In genomic region chr7:139870406-139870805, GRCh38 we compare ENCODE assay signal across 18 cellular contexts. TPM values are rescaled to one million over a fixed set of nuclear protein-coding genes. Genes with fewer than 3 reads are reported as not detected.
DNase-seq lines count a peak whose midpoint lies in the region; ATAC-seq, FAIRE-seq and TF ChIP-seq lines count a peak whose summit lies in the region.
"Had no signal": no experiment of that assay in that cellular context is flagged by ENCODE, and none has a peak within 500 bp of the region (broad histone marks: within the 10 kb centered on the region; RNA-seq: fewer than 3 reads in every experiment).

No MANE protein-coding gene starts in this region.

- POLR2A ChIA-PET in activated CD4-positive, alpha-beta T cell treated with anti-CD3 and anti-CD28 coated beads for 36 hours (lab: Charles Lee), result no interaction called here

- H3K9me3 Mint-ChIP-seq in activated CD4-positive, alpha-beta T cell treated with anti-CD3 and anti-CD28 coated beads for 36 hours (ENCODE audit: low read depth), result no peaks in the 10 kb centered on the region
- H3K9me3 Mint-ChIP-seq: CD8-positive, alpha-beta T cell; GM23338 had no signal

- H3K27me3 Mint-ChIP-seq in activated CD4-positive, alpha-beta T cell treated with anti-CD3 and anti-CD28 coated beads for 36 hours, result no peaks in the 10 kb centered on the region

- WGBS in prostate gland, result 81% methylated on average over 8 of the region's 8 CpGs

- H3K27ac Mint-ChIP-seq in activated CD4-positive, alpha-beta T cell treated with anti-CD3 and anti-CD28 coated beads for 36 hours, result no peak overlapping the region
- H3K27ac Mint-ChIP-seq: CD8-positive, alpha-beta T cell; GM23338 had no signal

- H3K27ac ChIP-seq in lower lobe of right lung, result peak overlapping the region; percentile 46
- no peak overlapping the region for H3K27ac ChIP-seq in effector memory CD4-positive, alpha-beta T cell (ENCODE audit: insufficient read depth, low read length, poor library complexity, severe bottlenecking)
- H3K27ac ChIP-seq in prostate gland, result peak overlapping the region in 1 of 2 donors; percentile 44
- H3K27ac ChIP-seq: HL-60 had no signal

- H3K4me3 Mint-ChIP-seq in activated CD4-positive, alpha-beta T cell treated with anti-CD3 and anti-CD28 coated beads for 36 hours, result no peak overlapping the region
- H3K4me3 Mint-ChIP-seq: CD8-positive, alpha-beta T cell; GM23338 had no signal

- H3K4me3 ChIP-seq in bronchial epithelial cell (ENCODE audit: low read depth, low read length) (no peak overlapping the region), lower lobe of right lung (no peak overlapping the region), prostate gland (no peak overlapping the region)
- H3K4me3 ChIP-seq in effector memory CD4-positive, alpha-beta T cell (ENCODE audit: insufficient read depth, low read depth, low read length, poor library complexity, severe bottlenecking), result no peak overlapping the region
- H3K4me3 ChIP-seq: GM23338 had no signal

- peak; percentile 13 for DNase-seq in NCI-H82 (lab: John Stamatoyannopoulos, UW)
- DNase-seq in NCI-H82 treated with DMSO at 0.1 percent for 48 hours (lab: John Stamatoyannopoulos, UW; ENCODE audit: unreplicated experiment), result no peak
- DNase-seq in bronchial epithelial cell (ENCODE audit: low read depth), result peak; percentile 20
- DNase-seq in lower lobe of right lung, result no peak
- no peak for DNase-seq in effector memory CD4-positive, alpha-beta T cell
- no peak for DNase-seq in activated CD4-positive, alpha-beta T cell treated with anti-CD3 and anti-CD28 coated beads for 36 hours
- DNase-seq in prostate gland (ENCODE audit: low spot score), result no peak
- DNase-seq: 8988T; CD8-positive, alpha-beta T cell; NCI-H1417; NCI-H187 treated with DMSO at 0.1 percent for 48 hours; NCI-H345; RPMI8226; SIG-M5 had no signal

- ATAC-seq in lower lobe of right lung, result peak; percentile 28 to 50
- no peak for ATAC-seq in GM19328 (IDR thresholded peaks at IDR 0.05; ENCODE audit: unreplicated experiment)
- ATAC-seq in activated CD4-positive, alpha-beta T cell treated with anti-CD3 and anti-CD28 coated beads for 36 hours, result no peak
- ATAC-seq: CD8-positive, alpha-beta T cell; GM23338 had no signal

- H3K36me3 ChIP-seq in bronchial epithelial cell (ENCODE audit: control insufficient read depth, insufficient read depth, low read length) (no peaks in the 10 kb centered on the region), lower lobe of right lung (no peaks in the 10 kb centered on the region), prostate gland (no peaks in the 10 kb centered on the region)
- H3K36me3 ChIP-seq in effector memory CD4-positive, alpha-beta T cell (ENCODE audit: control insufficient read depth, insufficient read depth, low read length), result no peaks in the 10 kb centered on the region

- no peaks in the 10 kb centered on the region for H3K27me3 ChIP-seq in bronchial epithelial cell (ENCODE audit: control insufficient read depth, insufficient read depth, low read length)
- no peaks in the 10 kb centered on the region for H3K27me3 ChIP-seq in lower lobe of right lung (ENCODE audit: low read depth)
- H3K27me3 ChIP-seq in effector memory CD4-positive, alpha-beta T cell (replicated peaks; ENCODE audit: control insufficient read depth, insufficient read depth, low read length, poor library complexity, severe bottlenecking), result no peaks in the 10 kb centered on the region
- no peaks in the 10 kb centered on the region for H3K27me3 ChIP-seq in prostate gland (replicated peaks; ENCODE audit: insufficient read depth)

- intact Hi-C loops in lower lobe of right lung (cut with DNase I), result no loop called here
- intact Hi-C loops in activated CD4-positive, alpha-beta T cell treated with anti-CD3 and anti-CD28 coated beads for 36 hours (cut with DNase I, micrococcal nuclease), result no loop called here
- intact Hi-C loops in prostate gland (cut with DNase I), result no loop called here

- no peak for TF ChIP-seq CTCF in bronchial epithelial cell (IDR thresholded peaks at IDR 0.05; ENCODE audit: insufficient read depth, low read length, severe bottlenecking)
- TF ChIP-seq CTCF in lower lobe of right lung (IDR thresholded peaks at IDR 0.05), result no peak
- no peak for TF ChIP-seq CTCF in prostate gland (IDR thresholded peaks at IDR 0.05)

- H3K9me3 ChIP-seq in lower lobe of right lung (no peaks in the 10 kb centered on the region), prostate gland (no peaks in the 10 kb centered on the region)
- H3K9me3 ChIP-seq in effector memory CD4-positive, alpha-beta T cell (ENCODE audit: control insufficient read depth, low read length), result no peaks in the 10 kb centered on the region

- CTCF ChIA-PET in activated CD4-positive, alpha-beta T cell treated with anti-CD3 and anti-CD28 coated beads for 36 hours (lab: Charles Lee), result interaction anchor here (1.2 kb wide), 1 partner anchor 224 kb away, joined by 3 read pairs; no protein-coding TSS in a partner anchor

- peaks cover 5% of the 10 kb centered on the region for H3K4me1 Mint-ChIP-seq in activated CD4-positive, alpha-beta T cell treated with anti-CD3 and anti-CD28 coated beads for 36 hours
- H3K4me1 Mint-ChIP-seq: GM23338 had no signal

- no peak for FAIRE-seq in bronchial epithelial cell (lab: Jason Lieb, UNC)
- FAIRE-seq: HTR-8/SVneo had no signal

- peaks cover 15% of the 10 kb centered on the region for H3K4me1 ChIP-seq in lower lobe of right lung
- H3K4me1 ChIP-seq in effector memory CD4-positive, alpha-beta T cell (ENCODE audit: control insufficient read depth, insufficient read depth, low read length, poor library complexity, severe bottlenecking), result no peaks in the 10 kb centered on the region
- H3K4me1 ChIP-seq in prostate gland (replicated peaks), result no peaks in the 10 kb centered on the region

- H3K36me3 Mint-ChIP-seq in activated CD4-positive, alpha-beta T cell treated with anti-CD3 and anti-CD28 coated beads for 36 hours (ENCODE audit: low read depth), result no peaks in the 10 kb centered on the region
- H3K36me3 Mint-ChIP-seq: CD8-positive, alpha-beta T cell had no signal

- TF ChIP-seq POLR2A in prostate gland (IDR thresholded peaks at IDR 0.05), result no peak

RNA-seq across cellular contexts. Expression of gene TBXAS1, which starts 41.3 kb away (rescaled TPM):
- total RNA-seq in bronchial epithelial cell, result 0.26 and 0.38 TPM in 2 replicates
- total RNA-seq in lower lobe of right lung, result 92.6 TPM
- total RNA-seq in activated CD4-positive, alpha-beta T cell treated with anti-CD3 and anti-CD28 coated beads for 36 hours, result 1 to 10 TPM; 3.6 to 5.1 TPM
- 10 to 100 TPM; 19.3 to 44.1 TPM for total RNA-seq in prostate gland
- total RNA-seq: GM23338 had no signal

Comparison
In these comparisons a context has a peak if more than half of its experiments do, and no peak if none do; other contexts are left out.
1. DNase-seq: peak in NCI-H82 (single experiment) and bronchial epithelial cell (single experiment); none in NCI-H82 treated with DMSO at 0.1 percent for 48 hours (single experiment), lower lobe of right lung (single experiment), effector memory CD4-positive, alpha-beta T cell (0 of 3), activated CD4-positive, alpha-beta T cell treated with anti-CD3 and anti-CD28 coated beads for 36 hours (single experiment) and prostate gland (single experiment).
2. ATAC-seq: peak in lower lobe of right lung (2 of 2); none in GM19328 (single experiment) and activated CD4-positive, alpha-beta T cell treated with anti-CD3 and anti-CD28 coated beads for 36 hours (single experiment).